17 cellular contexts compared by ENCODE assay signal in the genomic region with DNA sequence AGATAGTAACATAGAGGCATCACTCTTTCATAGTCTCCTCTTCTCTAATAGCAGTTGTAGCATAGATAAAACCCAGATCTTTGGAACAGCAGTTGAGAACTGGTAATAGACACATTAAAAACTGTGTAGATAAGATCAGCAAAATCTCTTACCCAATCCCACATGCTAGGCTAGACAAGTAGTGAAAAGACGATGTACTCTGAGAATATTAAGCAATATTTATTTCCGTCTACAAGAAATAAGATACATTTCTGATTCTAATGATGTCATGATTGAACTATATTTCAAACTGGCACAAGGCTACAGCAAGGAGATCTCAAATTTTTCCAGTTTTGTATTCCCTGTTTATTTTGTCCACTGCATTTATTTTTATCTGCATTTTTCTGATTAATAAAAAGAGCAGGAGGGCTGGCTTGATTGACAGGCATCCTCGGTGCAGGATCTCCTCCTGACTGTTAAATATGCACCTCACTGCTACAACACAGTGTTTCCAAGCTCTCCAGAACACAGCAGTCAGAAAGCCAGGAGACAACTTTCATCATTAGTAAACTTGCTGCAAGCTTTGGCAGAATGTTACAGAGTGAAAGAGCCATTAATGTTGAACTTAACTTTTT.
DNase-seq lines count a peak whose midpoint lies in the region; ATAC-seq and TF ChIP-seq lines count a peak whose summit lies in the region.
"Had no signal": no experiment of that assay in that cellular context is flagged by ENCODE, and none has a peak within 500 bp of the region (broad histone marks: within the 10 kb centered on the region; RNA-seq: fewer than 3 reads in every experiment).

No MANE protein-coding gene starts in this region.

- TF ChIP-seq EP300 in ovary (IDR thresholded peaks at IDR 0.05): no peak

- peak; percentile 55 for DNase-seq in MCF 10A (ENCODE audit: unreplicated experiment)
- no peak for DNase-seq in breast epithelium (ENCODE audit: low spot score in 2 of 2)
- peak; percentile 65 for DNase-seq in SK-N-MC (ENCODE audit: low read depth, low spot score)
- DNase-seq in fibroblast of pulmonary artery (ENCODE audit: low read depth): peak; percentile 4
- DNase-seq in NCI-H1092 (lab: John Stamatoyannopoulos, UW): no peak
- DNase-seq in ovary: no peak
- no peak for DNase-seq in GOT3 (lab: John Stamatoyannopoulos, UW)
- DNase-seq: CD4-positive, alpha-beta memory T cell; DMS79 treated with DMSO at 0.1 percent for 48 hours; GF-D8; MM.1S; NCI-H1417 treated with DMSO at 0.1 percent for 48 hours; NCI-H2029 treated with DMSO at 0.1 percent for 48 hours; NCI-H524; SJCRH30 had no signal

- H3K9ac ChIP-seq in SK-N-MC (ENCODE audit: insufficient read length): no peak overlapping the region
- H3K9ac ChIP-seq: KMS-11 had no signal

- H3K27me3 ChIP-seq in breast epithelium (no peaks in the 10 kb centered on the region), ovary (no peaks in the 10 kb centered on the region)
- H3K27me3 ChIP-seq: SJCRH30 had no signal

- no TSS peak for BruUV-seq in MCF 10A (replicated peaks; lab: Mats Ljungman, UMichigan)

- TF ChIP-seq CTCF in MCF 10A (IDR thresholded peaks at IDR 0.05; ENCODE audit: unreplicated experiment) (no peak), breast epithelium (IDR thresholded peaks at IDR 0.05) (no peak), fibroblast of pulmonary artery (IDR thresholded peaks at IDR 0.05; ENCODE audit: low read length, missing control alignments) (no peak), ovary (IDR thresholded peaks at IDR 0.05) (no peak)

- H3K4me3 ChIP-seq in breast epithelium (no peak overlapping the region), SK-N-MC (no peak overlapping the region), fibroblast of pulmonary artery (replicated peaks; ENCODE audit: low read depth, low read length) (no peak overlapping the region), ovary (no peak overlapping the region)
- H3K4me3 ChIP-seq: SJCRH30 had no signal

- H3K36me3 ChIP-seq in breast epithelium (no peaks in the 10 kb centered on the region), SK-N-MC (ENCODE audit: insufficient read depth, low read length) (no peaks in the 10 kb centered on the region), ovary (no peaks in the 10 kb centered on the region)
- H3K36me3 ChIP-seq: SJCRH30 had no signal

- POLR2A ChIA-PET in MCF 10A (lab: Yijun Ruan, JAX): interaction anchor here (0.7 to 1.4 kb wide), 7 partner anchors 101 to 408 kb away, joined by 3 to 4 read pairs (median 3); no protein-coding TSS in a partner anchor

- H3K4me3 Mint-ChIP-seq in MCF 10A (ENCODE audit: unreplicated experiment): no peak overlapping the region
- H3K4me3 Mint-ChIP-seq: CD4-positive, alpha-beta memory T cell had no signal

- no peaks in the 10 kb centered on the region for H3K36me3 Mint-ChIP-seq in MCF 10A (ENCODE audit: insufficient read depth, unreplicated experiment)
- H3K36me3 Mint-ChIP-seq: CD4-positive, alpha-beta memory T cell had no signal

- no peak for TF ChIP-seq POLR2A in breast epithelium (IDR thresholded peaks at IDR 0.05)
- TF ChIP-seq POLR2A in ovary (IDR thresholded peaks at IDR 0.05): no peak

- H3K27ac ChIP-seq in breast epithelium (no peak overlapping the region), SK-N-MC (no peak overlapping the region), ovary (no peak overlapping the region)
- H3K27ac ChIP-seq: KMS-11, SJCRH30 had no signal

- H3K9me3 Mint-ChIP-seq in MCF 10A (ENCODE audit: unreplicated experiment): no peaks in the 10 kb centered on the region
- H3K9me3 Mint-ChIP-seq: CD4-positive, alpha-beta memory T cell had no signal

- no peaks in the 10 kb centered on the region for H3K9me3 ChIP-seq in breast epithelium
- H3K9me3 ChIP-seq in SK-N-MC (ENCODE audit: low read depth, low read length): no peaks in the 10 kb centered on the region
- no peaks in the 10 kb centered on the region for H3K9me3 ChIP-seq in ovary
- H3K9me3 ChIP-seq: SJCRH30 had no signal

- intact Hi-C loops in MCF 10A (cut with micrococcal nuclease) (no loop called here), breast epithelium (cut with DNase I; ENCODE audit: low total_unique reads) (no loop called here), ovary (cut with DNase I) (no loop called here)

- H3K27ac Mint-ChIP-seq in MCF 10A (ENCODE audit: low read depth, unreplicated experiment): peak overlapping the region; percentile 16
- H3K27ac Mint-ChIP-seq: CD4-positive, alpha-beta memory T cell had no signal

- H3K4me1 ChIP-seq in breast epithelium (no peaks in the 10 kb centered on the region), ovary (ENCODE audit: insufficient read depth) (no peaks in the 10 kb centered on the region)
- H3K4me1 ChIP-seq: SJCRH30 had no signal

- no peaks in the 10 kb centered on the region for H3K27me3 Mint-ChIP-seq in MCF 10A (ENCODE audit: insufficient read depth, unreplicated experiment)

- H3K4me1 Mint-ChIP-seq in MCF 10A (ENCODE audit: insufficient read depth, unreplicated experiment): peaks cover 11% of the 10 kb centered on the region
- H3K4me1 Mint-ChIP-seq: CD4-positive, alpha-beta memory T cell had no signal

- 29 to 35% (median 33%) methylated on average over 3 of the region's 3 CpGs for WGBS in ovary, 3 donors

- ATAC-seq in GM21529 (IDR thresholded peaks at IDR 0.05; ENCODE audit: unreplicated experiment): no peak

- CTCF ChIA-PET in MCF 10A (lab: Yijun Ruan, JAX): interaction anchor here (0.6 kb wide), 1 partner anchor 366 kb away, joined by 3 read pairs; no protein-coding TSS in a partner anchor

Comparison
In these comparisons a context has a peak if more than half of its experiments do, and no peak if none do; other contexts are left out.
1. DNase-seq: peak in MCF 10A (single experiment), SK-N-MC (single experiment) and fibroblast of pulmonary artery (single experiment); none in breast epithelium (0 of 2), NCI-H1092 (single experiment), ovary (0 of 5) and GOT3 (single experiment).